9 cellular contexts compared by ENCODE assay signal in the genomic region with DNA sequence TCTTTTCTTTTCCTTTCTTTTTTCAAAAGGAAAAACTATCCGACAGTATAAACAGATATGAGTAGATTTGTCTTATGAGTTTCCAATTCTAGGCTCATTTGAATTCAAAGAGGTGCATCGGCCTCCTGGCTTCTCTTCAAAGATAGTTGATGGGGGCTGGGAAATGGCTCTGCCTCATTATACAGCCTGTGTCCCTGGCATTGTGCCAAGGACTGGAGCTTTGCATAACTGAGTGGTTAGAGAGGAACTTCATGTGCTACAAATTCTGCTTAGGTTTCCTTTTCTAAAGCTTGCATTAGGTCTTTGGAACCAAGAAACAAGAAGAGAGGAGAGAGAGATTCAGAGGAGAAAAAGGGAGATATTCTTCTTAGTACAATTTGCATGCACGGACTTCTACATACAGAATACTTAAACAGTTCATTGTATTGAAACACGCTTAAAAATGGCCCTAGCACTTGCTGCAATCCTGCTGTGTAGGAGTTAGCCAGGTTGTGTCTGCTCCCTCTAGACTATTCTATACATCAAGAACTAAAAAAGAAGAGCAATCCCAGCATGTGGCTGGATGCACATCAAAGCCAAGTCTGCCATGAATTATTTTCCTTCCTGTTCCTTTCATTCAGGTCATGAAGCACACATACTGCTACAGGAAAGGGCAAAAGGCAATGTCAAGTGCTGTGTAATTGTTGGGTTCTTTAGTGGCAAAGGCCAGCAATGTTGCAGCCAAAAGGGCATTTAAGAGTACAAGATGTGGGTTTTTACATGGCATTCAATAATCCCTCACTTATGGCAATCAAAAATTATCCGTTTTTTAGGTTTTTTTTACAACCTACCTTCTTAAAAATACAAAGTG.
DNase-seq lines count a peak whose midpoint lies in the region; ATAC-seq and TF ChIP-seq lines count a peak whose summit lies in the region.
"Had no signal": no experiment of that assay in that cellular context is flagged by ENCODE, and none has a peak within 500 bp of the region (broad histone marks: within the 10 kb centered on the region; RNA-seq: fewer than 3 reads in every experiment).

No MANE protein-coding gene starts in this region.

- H3K27ac Mint-ChIP-seq in progenitor cell of endocrine pancreas, result no peak overlapping the region
- H3K27ac Mint-ChIP-seq: CD8-positive, alpha-beta T cell had no signal

- no peaks in the 10 kb centered on the region for H3K4me1 Mint-ChIP-seq in progenitor cell of endocrine pancreas (ENCODE audit: low read depth)

- H3K36me3 Mint-ChIP-seq in progenitor cell of endocrine pancreas (ENCODE audit: insufficient read depth), result no peaks in the 10 kb centered on the region
- H3K36me3 Mint-ChIP-seq: CD8-positive, alpha-beta T cell had no signal

- ATAC-seq in HG03066 (IDR thresholded peaks at IDR 0.05; ENCODE audit: low read depth, unreplicated experiment), result peak; percentile 83
- ATAC-seq: CD8-positive, alpha-beta T cell had no signal

- no peaks in the 10 kb centered on the region for H3K27me3 Mint-ChIP-seq in progenitor cell of endocrine pancreas

- no peak overlapping the region for H3K4me3 Mint-ChIP-seq in progenitor cell of endocrine pancreas (ENCODE audit: low read depth)
- H3K4me3 Mint-ChIP-seq: CD8-positive, alpha-beta T cell had no signal

- DNase-seq in stimulated activated CD4-positive, alpha-beta T cell treated with anti-CD3 and anti-CD28 coated beads, Interleukin-15, amount 100 ng/mL, for 24 hours, result peak; percentile 5
- DNase-seq in stimulated activated CD4-positive, alpha-beta T cell treated with anti-CD3 and anti-CD28 coated beads, Interleukin-1b, Interleukin-23, amount 100 ng/mL, for 48 hours, result no peak
- DNase-seq in NCI-H345 treated with DMSO at 0.1 percent for 48 hours (lab: John Stamatoyannopoulos, UW; ENCODE audit: unreplicated experiment) (peak; percentile 42), caudate nucleus (lab: John Stamatoyannopoulos, UW) (peak in 53 of 61 donors; percentile 1 to 92 (median 35)), mucosa of gallbladder (ENCODE audit: low spot score) (peak; percentile 57), NK-92 (lab: John Stamatoyannopoulos, UW; ENCODE audit: unreplicated experiment) (no peak), progenitor cell of endocrine pancreas (ENCODE audit: low spot score, unreplicated experiment) (no peak)

- H3K27ac ChIP-seq in caudate nucleus (ENCODE audit: low read depth, low read length), result peak overlapping the region; percentile 48

- TF ChIP-seq CTCF in progenitor cell of endocrine pancreas (IDR thresholded peaks at IDR 0.05; ENCODE audit: unreplicated experiment), result no peak

- H3K9me3 Mint-ChIP-seq in progenitor cell of endocrine pancreas (ENCODE audit: low read depth), result no peaks in the 10 kb centered on the region
- H3K9me3 Mint-ChIP-seq: CD8-positive, alpha-beta T cell had no signal

Comparison
In these comparisons a context has a peak if more than half of its experiments do, and no peak if none do; other contexts are left out.
1. DNase-seq: peak in stimulated activated CD4-positive, alpha-beta T cell treated with anti-CD3 and anti-CD28 coated beads, Interleukin-15, amount 100 ng/mL, for 24 hours (single experiment), NCI-H345 treated with DMSO at 0.1 percent for 48 hours (single experiment), caudate nucleus (53 of 61) and mucosa of gallbladder (single experiment); none in stimulated activated CD4-positive, alpha-beta T cell treated with anti-CD3 and anti-CD28 coated beads, Interleukin-1b, Interleukin-23, amount 100 ng/mL, for 48 hours (single experiment), NK-92 (single experiment) and progenitor cell of endocrine pancreas (single experiment).